22 cellular contexts compared by ENCODE assay signal in the genomic region with DNA sequence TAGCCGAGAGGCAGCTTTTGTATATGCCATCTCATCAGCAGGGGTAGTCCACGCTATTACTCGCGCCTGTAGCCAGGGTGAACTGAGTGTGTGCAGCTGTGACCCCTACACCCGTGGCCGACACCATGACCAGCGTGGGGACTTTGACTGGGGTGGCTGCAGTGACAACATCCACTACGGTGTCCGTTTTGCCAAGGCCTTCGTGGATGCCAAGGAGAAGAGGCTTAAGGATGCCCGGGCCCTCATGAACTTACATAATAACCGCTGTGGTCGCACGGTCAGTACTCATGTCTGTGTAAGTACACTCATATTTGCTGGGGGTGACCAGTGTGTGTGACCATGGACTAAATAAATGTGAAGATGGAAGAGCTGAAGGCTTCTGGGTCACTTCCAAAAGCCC. TPM values are rescaled to one million over a fixed set of nuclear protein-coding genes. Genes with fewer than 3 reads are reported as not detected.
DNase-seq lines count a peak whose midpoint lies in the region; ATAC-seq, FAIRE-seq and TF ChIP-seq lines count a peak whose summit lies in the region.
"Had no signal": no experiment of that assay in that cellular context is flagged by ENCODE, and none has a peak within 500 bp of the region (broad histone marks: within the 10 kb centered on the region; RNA-seq: fewer than 3 reads in every experiment).

No MANE protein-coding gene starts in this region.

- H3K27me3 ChIP-seq in HUES48 (ENCODE audit: control insufficient read depth, insufficient read depth, low read length) (peaks cover 15% of the 10 kb centered on the region), astrocyte (ENCODE audit: insufficient read depth, low read length) (peaks cover 79% of the 10 kb centered on the region), neural progenitor cell (peaks cover 40% of the 10 kb centered on the region)
- H3K27me3 ChIP-seq: BLaER1 had no signal

- peaks cover 11% of the 10 kb centered on the region for H3K36me3 Mint-ChIP-seq in astrocyte (ENCODE audit: low read depth, unreplicated experiment)
- H3K36me3 Mint-ChIP-seq in neural progenitor cell, result peaks cover 43% of the 10 kb centered on the region
- H3K36me3 Mint-ChIP-seq: CD8-positive, alpha-beta T cell had no signal

- H2AFZ ChIP-seq in astrocyte (ENCODE audit: low read depth, low read length) (no peak overlapping the region), neural progenitor cell (replicated peaks) (no peak overlapping the region)
- H2AFZ ChIP-seq: GM23338 had no signal

- no peak overlapping the region for H3K4me2 ChIP-seq in astrocyte (ENCODE audit: low read length)
- H3K4me2 ChIP-seq in neural progenitor cell, result peak overlapping the region; percentile 67
- H3K4me2 ChIP-seq: BLaER1, GM23338 had no signal

- peaks cover 5% of the 10 kb centered on the region; the same call in 1 of the 2 replicates for H3K4me1 ChIP-seq in HUES48 (ENCODE audit: control insufficient read depth, insufficient read depth, low read length)
- H3K4me1 ChIP-seq in astrocyte (ENCODE audit: insufficient read depth, low read length), result peaks cover 11% of the 10 kb centered on the region
- H3K4me1 ChIP-seq in neural progenitor cell, result peaks cover 35% of the 10 kb centered on the region
- H3K4me1 ChIP-seq: Caco-2, HAP-1 had no signal

- H3K27ac Mint-ChIP-seq in astrocyte (ENCODE audit: unreplicated experiment) (no peak overlapping the region), neural progenitor cell (peak overlapping the region; percentile 83)
- H3K27ac Mint-ChIP-seq: B cell; CD4-positive, CD25-positive, alpha-beta regulatory T cell; CD8-positive, alpha-beta T cell; GM23338 had no signal

- H3K4me3 ChIP-seq in HUES48 (ENCODE audit: low read depth, low read length), result no peak overlapping the region
- no peak overlapping the region for H3K4me3 ChIP-seq in astrocyte (ENCODE audit: insufficient read depth, low read depth, low read length)
- peak overlapping the region; percentile 7 for H3K4me3 ChIP-seq in neural progenitor cell
- H3K4me3 ChIP-seq: BLaER1, GM23338, HAP-1 had no signal

- H3K9ac ChIP-seq in HUES48 (ENCODE audit: low read depth, low read length), result no peak overlapping the region
- H3K9ac ChIP-seq in astrocyte (ENCODE audit: low read length), result no peak overlapping the region
- no peak overlapping the region for H3K9ac ChIP-seq in neural progenitor cell
- H3K9ac ChIP-seq: BLaER1 had no signal

- H3K79me2 ChIP-seq in astrocyte (ENCODE audit: insufficient read depth, low read length) (no peaks in the 10 kb centered on the region), neural progenitor cell (ENCODE audit: low read depth) (no peaks in the 10 kb centered on the region)

- H3K9me3 ChIP-seq in HUES48 (ENCODE audit: control insufficient read depth, insufficient read depth, low read length), result no peaks in the 10 kb centered on the region
- no peaks in the 10 kb centered on the region for H3K9me3 ChIP-seq in astrocyte (ENCODE audit: insufficient read depth, low read depth, low read length)
- no peaks in the 10 kb centered on the region for H3K9me3 ChIP-seq in neural progenitor cell (ENCODE audit: low read depth)
- H3K9me3 ChIP-seq: BLaER1, Caco-2, HAP-1 had no signal

- H3K4me1 Mint-ChIP-seq in astrocyte (ENCODE audit: low read depth, unreplicated experiment), result peaks cover 42% of the 10 kb centered on the region
- peaks cover 69% of the 10 kb centered on the region for H3K4me1 Mint-ChIP-seq in neural progenitor cell
- H3K4me1 Mint-ChIP-seq: B cell; CD4-positive, CD25-positive, alpha-beta regulatory T cell had no signal

- H3K4me3 Mint-ChIP-seq in astrocyte (ENCODE audit: unreplicated experiment) (peak overlapping the region; percentile 17), neural progenitor cell (no peak overlapping the region)
- H3K4me3 Mint-ChIP-seq: B cell; CD4-positive, CD25-positive, alpha-beta regulatory T cell; CD8-positive, alpha-beta T cell; GM23338; HFFc6 had no signal

- no peak for TF ChIP-seq CTCF in astrocyte (IDR thresholded peaks at IDR 0.05; ENCODE audit: insufficient read depth, low read depth, low read length)
- no peak for TF ChIP-seq CTCF in neural progenitor cell (IDR thresholded peaks at IDR 0.05)

- H4K20me1 ChIP-seq in astrocyte (ENCODE audit: insufficient read depth, low read length), result peaks cover 22% of the 10 kb centered on the region
- peaks cover 18% of the 10 kb centered on the region for H4K20me1 ChIP-seq in neural progenitor cell (ENCODE audit: low read depth)
- H4K20me1 ChIP-seq: BLaER1 had no signal

- no peak for DNase-seq in astrocyte (ENCODE audit: low read depth)
- DNase-seq in neural progenitor cell (ENCODE audit: low spot score), result no peak
- DNase-seq in posterior vena cava (ENCODE audit: low spot score), result peak; percentile 64
- DNase-seq in NCI-H524 treated with DMSO at 0.1 percent for 48 hours (lab: John Stamatoyannopoulos, UW), result no peak
- DNase-seq: Caco-2; CD4-positive, CD25-positive, alpha-beta regulatory T cell; CD8-positive, alpha-beta T cell; DMS153; DND-41 had no signal

- peaks cover 13% of the 10 kb centered on the region for H3F3A ChIP-seq in neural progenitor cell (ENCODE audit: low read depth)

- peak overlapping the region; percentile 48 for H3K27ac ChIP-seq in HUES48 (ENCODE audit: low read depth, low read length)
- no peak overlapping the region for H3K27ac ChIP-seq in astrocyte (ENCODE audit: low read depth, low read length)
- no peak overlapping the region for H3K27ac ChIP-seq in neural progenitor cell
- H3K27ac ChIP-seq: 22Rv1, BLaER1, C4-2B had no signal

- ATAC-seq in HG03025 (IDR thresholded peaks at IDR 0.05; ENCODE audit: low FRiP score, unreplicated experiment), result no peak
- no peak for ATAC-seq in GM21367 (IDR thresholded peaks at IDR 0.05; ENCODE audit: unreplicated experiment)
- ATAC-seq: CD8-positive, alpha-beta T cell had no signal

- H3K27me3 Mint-ChIP-seq in astrocyte (ENCODE audit: low read depth, unreplicated experiment) (peaks cover 3% of the 10 kb centered on the region), neural progenitor cell (ENCODE audit: insufficient read depth, low read depth) (peaks cover 18% of the 10 kb centered on the region)
- H3K27me3 Mint-ChIP-seq: B cell had no signal

- H3K36me3 ChIP-seq in HUES48 (ENCODE audit: control insufficient read depth, insufficient read depth, low read length), result no peaks in the 10 kb centered on the region
- H3K36me3 ChIP-seq in astrocyte (ENCODE audit: insufficient read depth, low read length), result no peaks in the 10 kb centered on the region
- no peaks in the 10 kb centered on the region for H3K36me3 ChIP-seq in neural progenitor cell
- H3K36me3 ChIP-seq: BLaER1, HAP-1 had no signal

- intact Hi-C loops in posterior vena cava (cut with DNase I), result no loop called here

- FAIRE-seq in astrocyte (lab: Jason Lieb, UNC), result no peak
- FAIRE-seq: A204.1, G401.6, GM12892 had no signal

- no peaks in the 10 kb centered on the region for H3K9me3 Mint-ChIP-seq in astrocyte (ENCODE audit: unreplicated experiment)
- no peaks in the 10 kb centered on the region for H3K9me3 Mint-ChIP-seq in neural progenitor cell
- H3K9me3 Mint-ChIP-seq: CD4-positive, CD25-positive, alpha-beta regulatory T cell; CD8-positive, alpha-beta T cell; GM23338; HFFc6 had no signal

RNA-seq across cellular contexts. Expression of gene WNT2B, which starts 7.4 kb away (rescaled TPM):
- total RNA-seq in astrocyte (18.0 and 18.5 TPM in 2 replicates), neural progenitor cell (ENCODE audit: low replicate concordance) (1.6 and 2.9 TPM in 2 replicates), posterior vena cava (1 to 10 TPM; 2.5 to 3.2 TPM)
